In genomic region chr5:143217804-143218160, GRCh38 we compare ENCODE assay signal across 12 cellular contexts.
DNase-seq lines count a peak whose midpoint lies in the region; ATAC-seq, FAIRE-seq and TF ChIP-seq lines count a peak whose summit lies in the region.
"Had no signal": no experiment of that assay in that cellular context is flagged by ENCODE, and none has a peak within 500 bp of the region (broad histone marks: within the 10 kb centered on the region; RNA-seq: fewer than 3 reads in every experiment).

No MANE protein-coding gene starts in this region.

- H3K27me3 ChIP-seq in pancreas = no peaks in the 10 kb centered on the region
- no peaks in the 10 kb centered on the region for H3K27me3 ChIP-seq in BE2C

- no peak for TF ChIP-seq CTCF in pancreas (IDR thresholded peaks at IDR 0.05)
- no peak for TF ChIP-seq CTCF in BE2C (IDR thresholded peaks at IDR 0.05; ENCODE audit: low read depth, low read length)

- H3K9me3 ChIP-seq in pancreas = no peaks in the 10 kb centered on the region
- H3K9me3 ChIP-seq in BE2C = no peaks in the 10 kb centered on the region

- H3K27ac ChIP-seq in epithelial cell of prostate (peak overlapping the region; percentile 68), pancreas (no peak overlapping the region)

- intact Hi-C loops in pancreas (cut with DNase I) = no loop called here

- FAIRE-seq in pancreas (lab: Jason Lieb, UNC) = no peak
- FAIRE-seq: islet of Langerhans had no signal

- WGBS in pancreas, 2 donors = 86 to 93% methylated on average over 2 of the region's 2 CpGs

- no peaks in the 10 kb centered on the region for H3K36me3 ChIP-seq in pancreas
- no peaks in the 10 kb centered on the region for H3K36me3 ChIP-seq in BE2C

- DNase-seq in epithelial cell of prostate (ENCODE audit: low read depth, low spot score) (no peak), HCEC 1CT (no peak), pancreas (no peak), BE2C (no peak)
- DNase-seq: activated CD4-positive, CD25-positive, alpha-beta regulatory T cell; activated naive CD4-positive, alpha-beta T cell treated with anti-CD3 and anti-CD28 coated beads, Interleukin-2, amount 50 U/mL, for 16 hours; SIG-M5 had no signal

- H3K4me3 ChIP-seq in pancreas (no peak overlapping the region), BE2C (ENCODE audit: low read depth, low read length) (no peak overlapping the region)

- H3K4me1 ChIP-seq in pancreas (no peaks in the 10 kb centered on the region), BE2C (peaks cover 6% of the 10 kb centered on the region)

- ATAC-seq in GM18499 (IDR thresholded peaks at IDR 0.05; ENCODE audit: insufficient read depth, unreplicated experiment) (peak; percentile 31), GM19452 (IDR thresholded peaks at IDR 0.05; ENCODE audit: unreplicated experiment) (peak; percentile 30), HG03108 (IDR thresholded peaks at IDR 0.05; ENCODE audit: unreplicated experiment) (peak; percentile 41), pancreas (no peak), HG03139 (IDR thresholded peaks at IDR 0.05; ENCODE audit: unreplicated experiment) (no peak)

Comparison
In these comparisons a context has a peak if more than half of its experiments do, and no peak if none do; other contexts are left out.
1. ATAC-seq: peak in GM18499 (single experiment), GM19452 (single experiment) and HG03108 (single experiment); none in pancreas (0 of 4) and HG03139 (single experiment).